10 cellular contexts compared by ENCODE assay signal in the genomic region with DNA sequence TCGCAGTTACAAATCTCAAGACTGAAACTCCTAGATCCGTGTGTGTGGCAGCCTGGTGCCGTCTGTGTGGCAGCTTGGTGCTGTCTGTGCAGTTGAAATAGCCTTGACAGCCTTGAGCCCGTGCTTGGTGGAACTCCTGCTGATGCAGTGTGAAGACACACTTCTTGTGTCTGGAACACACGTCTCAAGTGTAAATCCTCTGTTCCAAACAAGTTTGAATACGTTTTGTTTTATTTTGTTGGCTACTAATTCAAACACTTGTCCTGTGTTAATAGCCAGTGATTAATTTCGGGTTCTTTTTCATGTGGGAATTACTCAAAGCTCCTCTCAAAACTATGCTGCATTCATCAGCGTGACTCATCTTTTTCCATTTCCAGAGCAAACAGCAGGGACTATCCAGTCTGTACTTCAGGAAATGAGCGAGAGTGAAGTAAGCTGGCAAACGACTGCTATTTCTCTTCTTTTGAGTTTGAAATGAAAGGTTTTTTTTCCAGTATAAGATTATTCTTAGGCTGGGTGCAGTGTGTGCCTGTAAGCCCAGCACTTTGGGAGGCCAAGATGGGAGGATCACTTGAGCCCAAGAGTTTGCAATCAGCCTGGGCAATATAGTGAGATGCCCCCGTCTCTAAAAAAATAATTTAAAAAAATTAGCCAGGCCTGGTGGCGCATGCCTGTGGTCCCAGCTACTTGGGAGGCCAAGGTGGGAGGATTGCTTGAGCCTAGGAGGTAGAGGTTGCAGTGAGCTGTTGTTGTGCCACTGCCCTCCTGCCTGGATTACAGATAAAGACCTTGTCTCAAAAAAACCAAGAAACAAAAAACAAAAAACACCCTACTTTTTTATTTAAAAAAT.
DNase-seq lines count a peak whose midpoint lies in the region; ATAC-seq and TF ChIP-seq lines count a peak whose summit lies in the region.
"Had no signal": no experiment of that assay in that cellular context is flagged by ENCODE, and none has a peak within 500 bp of the region (broad histone marks: within the 10 kb centered on the region; RNA-seq: fewer than 3 reads in every experiment).

No MANE protein-coding gene starts in this region.

- H3K27ac Mint-ChIP-seq in activated CD8-positive, alpha-beta T cell treated with anti-CD3 and anti-CD28 coated beads, Interleukin-2, amount 10 ng/mL, durations not matched to agents 7 days and 5 days = no peak overlapping the region

- H3K27me3 Mint-ChIP-seq in activated CD8-positive, alpha-beta T cell treated with anti-CD3 and anti-CD28 coated beads, Interleukin-2, amount 10 ng/mL, durations not matched to agents 7 days and 5 days (ENCODE audit: low read depth) = peaks cover 4% of the 10 kb centered on the region

- CTCF ChIA-PET in activated CD8-positive, alpha-beta T cell treated with anti-CD3 and anti-CD28 coated beads, Interleukin-2, amount 10 ng/mL, durations not matched to agents 7 days and 5 days (lab: Charles Lee) = no interaction called here

- no peak for TF ChIP-seq CTCF in kidney epithelial cell (IDR thresholded peaks at IDR 0.05; ENCODE audit: insufficient read depth, low read length, poor library complexity, severe bottlenecking)

- POLR2A ChIA-PET in activated CD8-positive, alpha-beta T cell treated with anti-CD3 and anti-CD28 coated beads, Interleukin-2, amount 10 ng/mL, durations not matched to agents 7 days and 5 days (lab: Charles Lee) = no interaction called here

- no peaks in the 10 kb centered on the region for H3K27me3 ChIP-seq in kidney epithelial cell (ENCODE audit: control insufficient read depth, insufficient read depth, low read length)

- no peaks in the 10 kb centered on the region for H3K36me3 ChIP-seq in kidney epithelial cell (ENCODE audit: control insufficient read depth, insufficient read depth, low read length)

- peak; percentile 24 for DNase-seq in 8988T
- peak; percentile 82 for DNase-seq in GM04503 (ENCODE audit: low read depth)
- peak; percentile 96 for DNase-seq in amniotic epithelial cell (ENCODE audit: low read depth)
- DNase-seq in kidney epithelial cell (ENCODE audit: low read depth) = peak; percentile 97
- no peak for DNase-seq in activated CD8-positive, alpha-beta T cell treated with anti-CD3 and anti-CD28 coated beads, Interleukin-2, amount 10 ng/mL, durations not matched to agents 7 days and 5 days
- DNase-seq in ecto neural progenitor cell (ENCODE audit: low spot score) = no peak
- no peak for DNase-seq in iPS-NIHi11 (ENCODE audit: low spot score)
- DNase-seq in NCI-H1436 (lab: John Stamatoyannopoulos, UW) = no peak
- DNase-seq: GF-D8; stimulated activated naive CD4-positive, alpha-beta T cell had no signal

- no peak overlapping the region for H3K4me3 Mint-ChIP-seq in activated CD8-positive, alpha-beta T cell treated with anti-CD3 and anti-CD28 coated beads, Interleukin-2, amount 10 ng/mL, durations not matched to agents 7 days and 5 days

- H3K4me1 Mint-ChIP-seq in activated CD8-positive, alpha-beta T cell treated with anti-CD3 and anti-CD28 coated beads, Interleukin-2, amount 10 ng/mL, durations not matched to agents 7 days and 5 days (ENCODE audit: low read depth) = peaks cover 5% of the 10 kb centered on the region

- H3K36me3 Mint-ChIP-seq in activated CD8-positive, alpha-beta T cell treated with anti-CD3 and anti-CD28 coated beads, Interleukin-2, amount 10 ng/mL, durations not matched to agents 7 days and 5 days (ENCODE audit: low read depth) = no peaks in the 10 kb centered on the region

- peaks cover 6% of the 10 kb centered on the region for H3K9me3 Mint-ChIP-seq in activated CD8-positive, alpha-beta T cell treated with anti-CD3 and anti-CD28 coated beads, Interleukin-2, amount 10 ng/mL, durations not matched to agents 7 days and 5 days (ENCODE audit: insufficient read depth)

- no peak for ATAC-seq in activated CD8-positive, alpha-beta T cell treated with anti-CD3 and anti-CD28 coated beads, Interleukin-2, amount 10 ng/mL, durations not matched to agents 7 days and 5 days

- no peak overlapping the region for H3K4me3 ChIP-seq in kidney epithelial cell (ENCODE audit: low read depth, low read length)

Comparison
In these comparisons a context has a peak if more than half of its experiments do, and no peak if none do; other contexts are left out.
1. DNase-seq: peak in 8988T (single experiment), GM04503 (single experiment), amniotic epithelial cell (single experiment) and kidney epithelial cell (single experiment); none in activated CD8-positive, alpha-beta T cell treated with anti-CD3 and anti-CD28 coated beads, Interleukin-2, amount 10 ng/mL, durations not matched to agents 7 days and 5 days (single experiment), ecto neural progenitor cell (single experiment), iPS-NIHi11 (single experiment) and NCI-H1436 (single experiment).